In genomic region chr15:89469331-89470107, GRCh38 we compare ENCODE assay signal across 18 cellular contexts. TPM values are rescaled to one million over a fixed set of nuclear protein-coding genes. Genes with fewer than 3 reads are reported as not detected.
A peak's percentile ranks its signal among the peaks of the same experiment; 100 is the strongest.
DNase-seq lines count a peak whose midpoint lies in the region; ATAC-seq and TF ChIP-seq lines count a peak whose summit lies in the region.
"Had no signal": no experiment of that assay in that cellular context is flagged by ENCODE, and none has a peak within 500 bp of the region (broad histone marks: within the 10 kb centered on the region; RNA-seq: fewer than 3 reads in every experiment).

No MANE protein-coding gene starts in this region.

- H3K36me3 ChIP-seq in ES-I3 (ENCODE audit: insufficient read depth, low read length) (no peaks in the 10 kb centered on the region), prostate gland (no peaks in the 10 kb centered on the region)
- H3K36me3 ChIP-seq: HAP-1, pancreas, vagina had no signal

- ATAC-seq in WTC11 (peak; percentile 24), GM21381 (IDR thresholded peaks at IDR 0.05; ENCODE audit: unreplicated experiment) (no peak)

- peak overlapping the region; percentile 54 for H3K4me3 Mint-ChIP-seq in WTC11
- H3K4me3 Mint-ChIP-seq: central memory CD8-positive, alpha-beta T cell had no signal

- H3K4me1 Mint-ChIP-seq in WTC11, result peaks cover 31% of the 10 kb centered on the region

- H3K27ac Mint-ChIP-seq in WTC11, result peak overlapping the region; percentile 81

- POLR2A ChIA-PET in WTC11 (lab: Charles Lee), result interaction anchor here (0.7 kb wide), 1 partner anchor 25 kb away, joined by 3 read pairs; no protein-coding TSS in a partner anchor

- H3K27me3 Mint-ChIP-seq in WTC11 (ENCODE audit: low read depth), result peaks cover 12% of the 10 kb centered on the region

- 56% methylated on average over 16 of the region's 16 CpGs for WGBS in prostate gland

- peaks cover 15% of the 10 kb centered on the region for H3K27me3 ChIP-seq in prostate gland (replicated peaks; ENCODE audit: insufficient read depth)
- H3K27me3 ChIP-seq: pancreas, vagina had no signal

- CTCF ChIA-PET in WTC11 (lab: Charles Lee), result interaction anchor here (0.6 to 4.2 kb wide), 9 partner anchors 23 to 115 kb away, joined by 3 to 132 read pairs (median 5); no protein-coding TSS in a partner anchor

- peaks cover 23% of the 10 kb centered on the region for H3K4me1 ChIP-seq in ES-I3 (ENCODE audit: insufficient read depth, low read length)
- no peaks in the 10 kb centered on the region for H3K4me1 ChIP-seq in prostate gland (replicated peaks)
- H3K4me1 ChIP-seq: HAP-1, vagina had no signal

- H3K9me3 Mint-ChIP-seq in WTC11, result no peaks in the 10 kb centered on the region
- H3K9me3 Mint-ChIP-seq: central memory CD8-positive, alpha-beta T cell had no signal

- peak overlapping the region; percentile 52 for H3K9ac ChIP-seq in ES-I3 (ENCODE audit: low read depth, low read length)

- H3K4me3 ChIP-seq in prostate gland, result no peak overlapping the region
- H3K4me3 ChIP-seq: HAP-1, pancreas, vagina had no signal

- no peak overlapping the region for H3K27ac ChIP-seq in prostate gland
- H3K27ac ChIP-seq: pancreas, vagina had no signal

- TF ChIP-seq CTCF in WTC11 (IDR thresholded peaks at IDR 0.05) (no peak), prostate gland (IDR thresholded peaks at IDR 0.05) (no peak)

- TF ChIP-seq POLR2A in prostate gland (IDR thresholded peaks at IDR 0.05), result no peak

- H3K9me3 ChIP-seq in ES-I3 (ENCODE audit: control insufficient read depth, insufficient read depth, low read length), result no peaks in the 10 kb centered on the region
- H3K9me3 ChIP-seq in prostate gland, result no peaks in the 10 kb centered on the region
- H3K9me3 ChIP-seq: HAP-1, pancreas, vagina had no signal

- no peaks in the 10 kb centered on the region for H3K36me3 Mint-ChIP-seq in WTC11

- peak; percentile 6 for DNase-seq in NCI-H2081 treated with DMSO at 0.1 percent for 48 hours (lab: John Stamatoyannopoulos, UW)
- DNase-seq in WTC11 (ENCODE audit: low spot score), result no peak
- DNase-seq in left kidney (ENCODE audit: low read depth, low spot score), result peak; percentile 41
- no peak for DNase-seq in EL
- no peak for DNase-seq in cardiac septum (ENCODE audit: low spot score)
- no peak for DNase-seq in prostate gland (ENCODE audit: low spot score)
- DNase-seq: activated CD4-positive, alpha-beta T cell treated with anti-CD3 and anti-CD28 coated beads, Interleukin-2, amount 50 U/mL, for 1 hour; activated T-cell treated with anti-CD3 and anti-CD28 coated beads, Interleukin-2, amount 50 U/mL, for 1 hour; midbrain; NCI-H1105 treated with DMSO at 0.1 percent for 48 hours; Right ventricle myocardium superior; T1000 had no signal

- intact Hi-C loops in cardiac septum (cut with DNase I) (no loop called here), prostate gland (cut with DNase I) (no loop called here)

TF ChIP-seq in WTC11, 78 proteins besides CTCF, POLR2A, EP300 and RAD21:
- TF ChIP-seq NR3C1 (CRISPR knock-in tag; conservative IDR thresholded peaks at IDR 0.05; ENCODE audit: low read depth) (no peak), USF1 (CRISPR knock-in tag; IDR thresholded peaks at IDR 0.05) (peak; percentile 73), CDX4 (CRISPR knock-in tag; IDR thresholded peaks at IDR 0.05; ENCODE audit: borderline replicate concordance) (no peak)
- TF ChIP-seq, protein P1, sequence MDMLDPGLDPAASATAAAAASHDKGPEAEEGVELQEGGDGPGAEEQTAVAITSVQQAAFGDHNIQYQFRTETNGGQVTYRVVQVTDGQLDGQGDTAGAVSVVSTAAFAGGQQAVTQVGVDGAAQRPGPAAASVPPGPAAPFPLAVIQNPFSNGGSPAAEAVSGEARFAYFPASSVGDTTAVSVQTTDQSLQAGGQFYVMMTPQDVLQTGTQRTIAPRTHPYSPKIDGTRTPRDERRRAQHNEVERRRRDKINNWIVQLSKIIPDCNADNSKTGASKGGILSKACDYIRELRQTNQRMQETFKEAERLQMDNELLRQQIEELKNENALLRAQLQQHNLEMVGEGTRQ (CRISPR knock-in tag; IDR thresholded peaks at IDR 0.05), result peak; percentile 79

RNA-seq across cellular contexts. Expression of gene RHCG, which starts 26.9 kb away (rescaled TPM):
- 0.23 to 0.37 TPM (median 0.31 TPM) in 3 replicates for total RNA-seq in WTC11 (2021)
- total RNA-seq in cardiac septum, result 2.0 TPM
- total RNA-seq in prostate gland, result 1 to 10 TPM in 1 of 2 donors, under 1 TPM in 1; 0.91 to 1.0 TPM
- total RNA-seq: Right ventricle myocardium superior had no signal

Comparison
In these comparisons a context has a peak if more than half of its experiments do, and no peak if none do; other contexts are left out.
1. DNase-seq: peak in NCI-H2081 treated with DMSO at 0.1 percent for 48 hours (single experiment) and left kidney (single experiment); none in WTC11 (single experiment), EL (single experiment), cardiac septum (single experiment) and prostate gland (single experiment).